In genomic region chr14:100088226-100088625, GRCh38 we compare ENCODE assay signal across 22 cellular contexts. TPM values are rescaled to one million over a fixed set of nuclear protein-coding genes. Genes with fewer than 3 reads are reported as not detected.
DNase-seq lines count a peak whose midpoint lies in the region; ATAC-seq and TF ChIP-seq lines count a peak whose summit lies in the region.
"Had no signal": no experiment of that assay in that cellular context is flagged by ENCODE, and none has a peak within 500 bp of the region (broad histone marks: within the 10 kb centered on the region; RNA-seq: fewer than 3 reads in every experiment).

No MANE protein-coding gene starts in this region.

- peak overlapping the region in 7 of 8 donors; percentile 31 to 92 (median 77) for H3K27ac Mint-ChIP-seq in CD8-positive, alpha-beta memory T cell
- peak overlapping the region; percentile 73 for H3K27ac Mint-ChIP-seq in activated T-cell treated with anti-CD3 and anti-CD28 coated beads, Interleukin-2, amount 50 U/mL, for 72 hours
- H3K27ac Mint-ChIP-seq in natural killer cell: peak overlapping the region; percentile 93

- peak overlapping the region in 3 of 7 donors; percentile 2 to 84 (median 8) for H3K4me3 Mint-ChIP-seq in CD8-positive, alpha-beta memory T cell
- peak overlapping the region in 1 of 2 donors; percentile 61 for H3K4me3 Mint-ChIP-seq in activated T-cell treated with anti-CD3 and anti-CD28 coated beads, Interleukin-2, amount 50 U/mL, for 72 hours
- H3K4me3 Mint-ChIP-seq in natural killer cell: no peak overlapping the region
- H3K4me3 Mint-ChIP-seq: memory B cell had no signal

- H3K27me3 ChIP-seq in CD8-positive, alpha-beta memory T cell (ENCODE audit: insufficient read depth, low read length, poor library complexity, severe bottlenecking): no peaks in the 10 kb centered on the region
- H3K27me3 ChIP-seq: BLaER1 treated with 17β-estradiol and CSF1 and Interleukin-3, amounts not matched to agents 10 nM and 100 nM had no signal

- CTCF ChIA-PET in CD8-positive, alpha-beta memory T cell (lab: Charles Lee): interaction anchor here (49.6 to 58.3 kb wide), 2 partner anchors 6 to 16 kb away, joined by 1568 read pairs; partner anchors contain the start of gene EVL

- H3K4me1 Mint-ChIP-seq in CD8-positive, alpha-beta memory T cell: peaks cover 81 to 100% (median 99%) of the 10 kb centered on the region in 3 donors
- H3K4me1 Mint-ChIP-seq in activated T-cell treated with anti-CD3 and anti-CD28 coated beads, Interleukin-2, amount 50 U/mL, for 72 hours (ENCODE audit: low read depth): peaks cover 92% of the 10 kb centered on the region
- peaks cover 79 to 93% of the 10 kb centered on the region in 2 donors for H3K4me1 Mint-ChIP-seq in natural killer cell

- peak in 1 of 2 donors; percentile 32 for ATAC-seq in activated T-cell treated with anti-CD3 and anti-CD28 coated beads, Interleukin-2, amount 50 U/mL, for 72 hours (replicated peaks in 1 of 2)
- ATAC-seq in natural killer cell (no peak), GM21515 (IDR thresholded peaks at IDR 0.05; ENCODE audit: unreplicated experiment) (no peak)
- ATAC-seq: activated CD4-positive, CD25-positive, alpha-beta regulatory T cell treated with anti-CD3 and anti-CD28 coated beads, Interleukin-2, amount 50 U/mL, for 24 hours; effector memory CD8-positive, alpha-beta T cell; left cardiac atrium; Panc1 had no signal

- no peak for TF ChIP-seq CTCF in natural killer cell (IDR thresholded peaks at IDR 0.05)

- no peak overlapping the region for H3K4me3 ChIP-seq in CD8-positive, alpha-beta memory T cell (ENCODE audit: low read length)
- H3K4me3 ChIP-seq: BLaER1 treated with 17β-estradiol and CSF1 and Interleukin-3, amounts not matched to agents 10 nM and 100 nM had no signal

- POLR2A ChIA-PET in CD8-positive, alpha-beta memory T cell (lab: Charles Lee): no interaction called here

- peaks cover 82% of the 10 kb centered on the region for H3K36me3 ChIP-seq in CD8-positive, alpha-beta memory T cell (ENCODE audit: insufficient read depth, low read length)

- no peak overlapping the region for H3K27ac ChIP-seq in CD8-positive, alpha-beta memory T cell (ENCODE audit: low read depth, low read length)
- H3K27ac ChIP-seq: BLaER1 treated with 17β-estradiol and CSF1 and Interleukin-3, amounts not matched to agents 10 nM and 100 nM had no signal

- intact Hi-C loops in natural killer cell (cut with micrococcal nuclease): loop anchor here (2.0 kb wide), 1 partner anchor 17 kb away; no protein-coding TSS in a partner anchor

- H3K27me3 Mint-ChIP-seq in CD8-positive, alpha-beta memory T cell: no peaks in the 10 kb centered on the region
- no peaks in the 10 kb centered on the region for H3K27me3 Mint-ChIP-seq in activated T-cell treated with anti-CD3 and anti-CD28 coated beads, Interleukin-2, amount 50 U/mL, for 72 hours (ENCODE audit: low read depth)
- no peaks in the 10 kb centered on the region for H3K27me3 Mint-ChIP-seq in natural killer cell (ENCODE audit: low read depth in 2 of 2)
- H3K27me3 Mint-ChIP-seq: effector memory CD8-positive, alpha-beta T cell; memory B cell had no signal

- H3K4me1 ChIP-seq in CD8-positive, alpha-beta memory T cell (ENCODE audit: insufficient read depth, low read length): peaks cover 99% of the 10 kb centered on the region

- peaks cover 25 to 95% (median 45%) of the 10 kb centered on the region in 3 donors for H3K36me3 Mint-ChIP-seq in CD8-positive, alpha-beta memory T cell
- peaks cover 21 to 57% of the 10 kb centered on the region in 2 donors for H3K36me3 Mint-ChIP-seq in activated T-cell treated with anti-CD3 and anti-CD28 coated beads, Interleukin-2, amount 50 U/mL, for 72 hours (ENCODE audit: insufficient read depth in 2 of 2)
- H3K36me3 Mint-ChIP-seq in natural killer cell: peaks cover 36% of the 10 kb centered on the region

- H3K9me3 ChIP-seq in CD8-positive, alpha-beta memory T cell (ENCODE audit: low read length): no peaks in the 10 kb centered on the region
- H3K9me3 ChIP-seq: BLaER1 treated with 17β-estradiol and CSF1 and Interleukin-3, amounts not matched to agents 10 nM and 100 nM had no signal

- peak; percentile 50 for DNase-seq in activated CD8-positive, alpha-beta memory T cell treated with anti-CD3 and anti-CD28 coated beads, Interleukin-2, amount 50 U/mL, for 48 hours
- no peak for DNase-seq in activated CD8-positive, alpha-beta memory T cell treated with anti-CD3 and anti-CD28 coated beads, Interleukin-2, amount 50 U/mL, for 4 hours
- DNase-seq in CD8-positive, alpha-beta memory T cell: no peak
- DNase-seq in activated T-cell treated with anti-CD3 and anti-CD28 coated beads, Interleukin-2, amount 50 U/mL, for 72 hours: no peak
- DNase-seq in natural killer cell (no peak), NCI-H1436 treated with DMSO at 0.1 percent for 48 hours (lab: John Stamatoyannopoulos, UW) (no peak)
- DNase-seq: ACHN; amniotic stem cell; effector memory CD8-positive, alpha-beta T cell; foreskin fibroblast; HCEC 1CT; Kasumi-1; left cardiac atrium; MV-4-11; NCI-H1694; NCI-H524 treated with DMSO at 0.1 percent for 48 hours; SHP77 treated with DMSO at 0.1 percent for 48 hours had no signal

- no peaks in the 10 kb centered on the region for H3K9me3 Mint-ChIP-seq in CD8-positive, alpha-beta memory T cell
- H3K9me3 Mint-ChIP-seq in activated T-cell treated with anti-CD3 and anti-CD28 coated beads, Interleukin-2, amount 50 U/mL, for 72 hours: no peaks in the 10 kb centered on the region
- H3K9me3 Mint-ChIP-seq in natural killer cell: no peaks in the 10 kb centered on the region
- H3K9me3 Mint-ChIP-seq: effector memory CD8-positive, alpha-beta T cell; memory B cell had no signal

RNA-seq across cellular contexts. Expression of gene EVL, which starts 23.0 kb away (rescaled TPM):
- 100 to 1,000 TPM; 218 to 228 TPM for total RNA-seq in CD8-positive, alpha-beta memory T cell
- 129 TPM for polyA plus RNA-seq in CD8-positive, alpha-beta memory T cell
- total RNA-seq in activated T-cell treated with anti-CD3 and anti-CD28 coated beads, Interleukin-2, amount 50 U/mL, for 72 hours: 100 to 1,000 TPM; 279 to 343 TPM
- total RNA-seq in natural killer cell: 1,000 to 10,000 TPM in 1 of 3 donors, 100 to 1,000 TPM in 2; 882 to 1,108 (median 986) TPM
